ENCODE assay signal across 7 cellular contexts in genomic region chr7:149873968-149874643, GRCh38. TPM values are rescaled to one million over a fixed set of nuclear protein-coding genes. Genes with fewer than 3 reads are reported as not detected.
DNase-seq lines count a peak whose midpoint lies in the region; ATAC-seq, FAIRE-seq and TF ChIP-seq lines count a peak whose summit lies in the region.

TSS of gene ATP6V0E2 (plus strand) at chr7:149873969. CDS start at chr7:149874066, 97 bp downstream.

- H3K36me3 ChIP-seq in PC-9 (ENCODE audit: low read depth): no peaks in the 10 kb centered on the region
- H3K36me3 ChIP-seq in endothelial cell of umbilical vein (ENCODE audit: control insufficient read depth in 2 of 2, extremely low read depth in 1 of 2, insufficient read depth in 2 of 2, low read length in 2 of 2): no peaks in the 10 kb centered on the region
- H3K36me3 ChIP-seq in neural cell (ENCODE audit: insufficient read depth, low read length): no peaks in the 10 kb centered on the region

- H3K27me3 ChIP-seq in PC-9 (ENCODE audit: insufficient read depth, low read depth) (no peaks in the 10 kb centered on the region), endothelial cell of umbilical vein (ENCODE audit: control insufficient read depth in 2 of 2, insufficient read depth in 2 of 2, low read length in 2 of 2) (no peaks in the 10 kb centered on the region), neural cell (ENCODE audit: insufficient read depth, low read depth, low read length) (no peaks in the 10 kb centered on the region)

- CTCF ChIA-PET in PC-9 (lab: Charles Lee) (no interaction called here), endothelial cell of umbilical vein (lab: Charles Lee) (no interaction called here)

- peak; percentile 38 for ATAC-seq in GM18517 (IDR thresholded peaks at IDR 0.05; ENCODE audit: unreplicated experiment)

- H3K4me3 ChIP-seq in HFF-Myc (replicated peaks; ENCODE audit: low read depth, low read length): peak within 1 kb of the TSS; percentile 58
- H3K4me3 ChIP-seq in PC-9: peak within 1 kb of the TSS; percentile 75
- peak within 1 kb of the TSS; percentile 48 to 65 (median 65) for H3K4me3 ChIP-seq in endothelial cell of umbilical vein (replicated peaks in 1 of 3; ENCODE audit: insufficient read depth in 1 of 3, low read depth in 1 of 3, low read length in 3 of 3)
- H3K4me3 ChIP-seq in neural cell (ENCODE audit: low read length): peak within 1 kb of the TSS; percentile 93

- H3K9me1 ChIP-seq in endothelial cell of umbilical vein (replicated peaks; ENCODE audit: control insufficient read depth, extremely low read depth, insufficient read depth, low read length): no peaks in the 10 kb centered on the region

- FAIRE-seq in endothelial cell of umbilical vein (lab: Jason Lieb, UNC): no peak

- peak; percentile 44 for TF ChIP-seq RAD21 in neural cell (conservative IDR thresholded peaks at IDR 0.05)

- TF ChIP-seq EP300 in neural cell (conservative IDR thresholded peaks at IDR 0.05; ENCODE audit: poor library complexity, severe bottlenecking): no peak

- DNase-seq in HFF-Myc (ENCODE audit: extremely low read depth, low read depth): no peak
- no peak for DNase-seq in PC-9
- no peak for DNase-seq in endothelial cell of umbilical vein (ENCODE audit: low read depth, low spot score)
- DNase-seq in germinal center (ENCODE audit: low spot score): no peak
- no peak for DNase-seq in NCI-H2227 treated with DMSO at 0.1 percent for 48 hours (lab: John Stamatoyannopoulos, UW)

- H3K27ac ChIP-seq in PC-9: no peak within 1 kb of the TSS
- H3K27ac ChIP-seq in endothelial cell of umbilical vein (ENCODE audit: insufficient read depth, low read depth, low read length): peak within 1 kb of the TSS; percentile 68
- H3K27ac ChIP-seq in neural cell (ENCODE audit: low read length): peak within 1 kb of the TSS; percentile 86

- H4K20me1 ChIP-seq in PC-9 (ENCODE audit: insufficient read depth): no peaks in the 10 kb centered on the region
- H4K20me1 ChIP-seq in endothelial cell of umbilical vein (replicated peaks; ENCODE audit: control insufficient read depth, extremely low read depth, insufficient read depth, low read length): no peaks in the 10 kb centered on the region
- no peaks in the 10 kb centered on the region for H4K20me1 ChIP-seq in neural cell (ENCODE audit: insufficient read depth)

- H2AFZ ChIP-seq in PC-9 (peak within 1 kb of the TSS; percentile 97), endothelial cell of umbilical vein (ENCODE audit: low read depth, low read length) (peak within 1 kb of the TSS; percentile 94), neural cell (ENCODE audit: low read depth, low read length) (peak within 1 kb of the TSS; percentile 70)

- peaks cover 5% of the 10 kb centered on the region; the same call in 1 of the 2 replicates for H3K4me1 ChIP-seq in PC-9 (replicated peaks; ENCODE audit: insufficient read depth)
- H3K4me1 ChIP-seq in endothelial cell of umbilical vein (ENCODE audit: control insufficient read depth, extremely low read depth, insufficient read depth, low read length): peaks cover 13% of the 10 kb centered on the region

- H3K4me2 ChIP-seq in PC-9 (peak within 1 kb of the TSS; percentile 82), endothelial cell of umbilical vein (ENCODE audit: insufficient read depth, low read length) (peak within 1 kb of the TSS; percentile 77), neural cell (ENCODE audit: low read length) (peak within 1 kb of the TSS; percentile 98)

- POLR2A ChIA-PET in PC-9 (lab: Charles Lee; ENCODE audit: unreplicated experiment): no interaction called here
- POLR2A ChIA-PET in endothelial cell of umbilical vein (lab: Charles Lee): no interaction called here

- H3K9ac ChIP-seq in endothelial cell of umbilical vein (replicated peaks; ENCODE audit: extremely low read depth, insufficient read depth, low read length) (peak within 1 kb of the TSS; percentile 84), neural cell (ENCODE audit: low read length) (peak within 1 kb of the TSS; percentile 91)

- H3K9me2 ChIP-seq in PC-9 (ENCODE audit: insufficient read depth) (no peaks in the 10 kb centered on the region), neural cell (ENCODE audit: insufficient read depth, low read length) (no peaks in the 10 kb centered on the region)

- TF ChIP-seq CTCF in HFF-Myc (IDR thresholded peaks at IDR 0.05; ENCODE audit: low read depth, low read length, missing control alignments) (no peak), PC-9 (conservative IDR thresholded peaks at IDR 0.05) (no peak), endothelial cell of umbilical vein (IDR thresholded peaks at IDR 0.05; ENCODE audit: extremely low read depth in 1 of 2, insufficient read depth in 1 of 2, low read depth in 1 of 2, low read length in 2 of 2) (no peak), neural cell (IDR thresholded peaks at IDR 0.05; ENCODE audit: poor library complexity, severe bottlenecking) (no peak)

- no peaks in the 10 kb centered on the region for H3K79me2 ChIP-seq in PC-9 (ENCODE audit: low read depth)
- H3K79me2 ChIP-seq in endothelial cell of umbilical vein (ENCODE audit: control insufficient read depth, insufficient read depth, low read length): no peaks in the 10 kb centered on the region
- peaks cover 20% of the 10 kb centered on the region for H3K79me2 ChIP-seq in neural cell (replicated peaks; ENCODE audit: insufficient read depth, low read length)

- peaks cover 19% of the 10 kb centered on the region; the same call in 1 of the 2 replicates for H3F3A ChIP-seq in PC-9 (ENCODE audit: insufficient read depth, low read depth)
- no peaks in the 10 kb centered on the region for H3F3A ChIP-seq in neural cell (ENCODE audit: insufficient read depth, low read length, poor library complexity, severe bottlenecking)

- intact Hi-C loops in PC-9 (cut with micrococcal nuclease; ENCODE audit: unreplicated experiment): loop anchor here (1.0 to 10.0 kb wide), 3 partner anchors 36 to 249 kb away; partner anchors contain the start of gene ZNF862
- intact Hi-C loops in endothelial cell of umbilical vein (cut with micrococcal nuclease): loop anchor here (1.0 to 5.0 kb wide), 2 partner anchors 36 to 97 kb away; partner anchors contain the start of gene ZNF862

- BruUV-seq in PC-9 (replicated peaks; lab: Mats Ljungman, UMichigan) (no TSS peak), endothelial cell of umbilical vein (replicated peaks; lab: Mats Ljungman, UMichigan) (no TSS peak)

- dilution Hi-C loops in endothelial cell of umbilical vein (cut with MboI; ENCODE audit: extremely low pct_ligation_motif_present, low sequenced_read_pairs): no loop called here

- TF ChIP-seq POLR2A in endothelial cell of umbilical vein (IDR thresholded peaks at IDR 0.05; ENCODE audit: low read depth, low read length): no peak

- H3K9me3 ChIP-seq in PC-9 (ENCODE audit: insufficient read depth, low read depth) (no peaks in the 10 kb centered on the region), endothelial cell of umbilical vein (replicated peaks; ENCODE audit: control insufficient read depth, insufficient read depth, low read length) (no peaks in the 10 kb centered on the region), neural cell (ENCODE audit: low read length) (no peaks in the 10 kb centered on the region)

TF ChIP-seq in endothelial cell of umbilical vein, 7 proteins besides CTCF, POLR2A, EP300 and RAD21:
- TF ChIP-seq MAX (IDR thresholded peaks at IDR 0.05; ENCODE audit: insufficient read depth, insufficient read length): no peak
- TF ChIP-seq JUN (IDR thresholded peaks at IDR 0.05; ENCODE audit: borderline replicate concordance, insufficient read depth, insufficient read length, low read depth): no peak
- peak; percentile 41 for TF ChIP-seq POLR2AphosphoS5 (IDR thresholded peaks at IDR 0.05; ENCODE audit: insufficient read depth, low read depth, low read length)

TF ChIP-seq in neural cell, 6 proteins besides CTCF, POLR2A, EP300 and RAD21 (continues in another document):
- TF ChIP-seq REST (IDR thresholded peaks at IDR 0.05; ENCODE audit: borderline replicate concordance): no peak
- peak; percentile 67 for TF ChIP-seq MXI1 (conservative IDR thresholded peaks at IDR 0.05; ENCODE audit: poor library complexity, severe bottlenecking)
- peak; percentile 91 for TF ChIP-seq POLR2AphosphoS5 (IDR thresholded peaks at IDR 0.05)
- no peak for TF ChIP-seq TAF1 (IDR thresholded peaks at IDR 0.05; ENCODE audit: low read depth)
- TF ChIP-seq SMC3 (conservative IDR thresholded peaks at IDR 0.05; ENCODE audit: poor library complexity): peak; percentile 33

RNA-seq across cellular contexts. Expression of gene ATP6V0E2, which starts in this region (rescaled TPM):
- 35.6 and 40.7 TPM in 2 replicates for total RNA-seq in PC-9 (2021)
- 21.5 and 27.8 TPM in 2 replicates for total RNA-seq in endothelial cell of umbilical vein
- polyA plus RNA-seq in endothelial cell of umbilical vein: 36.8 and 57.6 TPM in 2 replicates
- 20.8 and 30.0 TPM in 2 replicates for polyA plus RNA-seq in endothelial cell of umbilical vein (2011; cell fraction: cytosol; rRNA removed)
- polyA plus RNA-seq in endothelial cell of umbilical vein (2011; cell fraction: nucleus; rRNA removed): 14.0 and 15.1 TPM in 2 replicates
- 25.5 and 27.1 TPM in 2 replicates for polyA plus RNA-seq in endothelial cell of umbilical vein (2012)
- polyA minus RNA-seq in endothelial cell of umbilical vein: 9.7 and 10.2 TPM in 2 replicates
- polyA minus RNA-seq in endothelial cell of umbilical vein (2011; cell fraction: cytosol; rRNA and poly(A)+ RNA removed): 3.6 TPM
- 2.7 TPM in 2 replicates for polyA minus RNA-seq in endothelial cell of umbilical vein (2011; cell fraction: nucleus; rRNA and poly(A)+ RNA removed)
- polyA plus RNA-seq in neural cell: 550 and 643 TPM in 2 replicates
- 447 and 489 TPM in 2 replicates for polyA minus RNA-seq in neural cell
